ENCODE assay signal across 22 cellular contexts in genomic region chr2:82525744-82526143, GRCh38.
"Had no signal": no experiment of that assay in that cellular context is flagged by ENCODE, and none has a peak within 500 bp of the region (broad histone marks: within the 10 kb centered on the region; RNA-seq: fewer than 3 reads in every experiment).

No MANE protein-coding gene starts in this region.

- DNase-seq: IMR-90, Karpas-422, KG1, MM.1S, NCI-H1092 treated with DMSO at 0.1 percent for 48 hours, NCI-H1436, NCI-H187, NCI-H2029, NCI-H2081 treated with DMSO at 0.1 percent for 48 hours, NCI-H2171, NCI-H226, NCI-H446, NCI-H510A, NCI-H524 treated with DMSO at 0.1 percent for 48 hours, NCI-H69, NCI-H774, PC-3, SHP77 had no signal

- H3K27ac ChIP-seq: RWPE1 had no signal

- ATAC-seq: HepG2, Panc1, PC-3, SK-N-SH treated with all-trans-retinoic acid at 6 μM for 48 hours had no signal
